Comparison of ENCODE assay signal across 17 cellular contexts in genomic region chr5:88760512-88760911, GRCh38.
"Had no signal": no experiment of that assay in that cellular context is flagged by ENCODE, and none has a peak within 500 bp of the region (broad histone marks: within the 10 kb centered on the region; RNA-seq: fewer than 3 reads in every experiment).

No MANE protein-coding gene starts in this region.

- ATAC-seq: activated T-helper 17 cell treated with anti-CD3 and anti-CD28 coated beads, Interleukin-2, amount 50 U/mL, for 72 hours; left ventricle myocardium superior; right cardiac atrium had no signal

- H3K4me3 Mint-ChIP-seq: activated naive CD4-positive, alpha-beta T cell treated with anti-CD3 and anti-CD28 coated beads for 36 hours; activated T-helper 17 cell treated with anti-CD3 and anti-CD28 coated beads, Interleukin-2, amount 50 U/mL, for 72 hours; nephron; stimulated activated naive CD8-positive, alpha-beta T cell treated with anti-CD3 and anti-CD28 coated beads, Interleukin-15, Interleukin-2, amounts not matched to agents 100 ng/mL and 50 ng/mL, for 24 hours had no signal

- H3K27me3 Mint-ChIP-seq: progenitor cell of endocrine pancreas had no signal

- DNase-seq: activated CD4-positive, alpha-beta T cell treated with anti-CD3 and anti-CD28 coated beads, Interleukin-2, amount 50 U/mL, for 48 hours; activated naive CD4-positive, alpha-beta T cell treated with anti-CD3 and anti-CD28 coated beads for 36 hours; left ventricle myocardium superior; mesenchymal stem cell; nucleus accumbens; right cardiac atrium; small intestine; stimulated activated CD4-positive, alpha-beta T cell treated with anti-CD3 and anti-CD28 coated beads, Interleukin-4, amount 100 ng/mL, for 24 hours; stimulated activated CD8-positive, alpha-beta memory T cell treated with anti-CD3 and anti-CD28 coated beads, Interleukin-4, amount 100 ng/mL, for 48 hours had no signal

- H3K9me3 ChIP-seq: ascending aorta, breast epithelium, suprapubic skin had no signal

- FAIRE-seq: endometrium, small intestine had no signal

- H3K4me1 ChIP-seq: breast epithelium, suprapubic skin had no signal

- H3K27me3 ChIP-seq: ascending aorta, breast epithelium, suprapubic skin had no signal

- H3K27ac Mint-ChIP-seq: activated naive CD4-positive, alpha-beta T cell treated with anti-CD3 and anti-CD28 coated beads for 36 hours; activated T-helper 17 cell treated with anti-CD3 and anti-CD28 coated beads, Interleukin-2, amount 50 U/mL, for 72 hours; nephron; progenitor cell of endocrine pancreas; stimulated activated naive CD8-positive, alpha-beta T cell treated with anti-CD3 and anti-CD28 coated beads, Interleukin-15, Interleukin-2, amounts not matched to agents 100 ng/mL and 50 ng/mL, for 24 hours had no signal

- H3K36me3 ChIP-seq: breast epithelium, suprapubic skin had no signal

- H3K9me3 Mint-ChIP-seq: activated naive CD4-positive, alpha-beta T cell treated with anti-CD3 and anti-CD28 coated beads for 36 hours; activated T-helper 17 cell treated with anti-CD3 and anti-CD28 coated beads, Interleukin-2, amount 50 U/mL, for 72 hours; nephron; stimulated activated naive CD8-positive, alpha-beta T cell treated with anti-CD3 and anti-CD28 coated beads, Interleukin-15, Interleukin-2, amounts not matched to agents 100 ng/mL and 50 ng/mL, for 24 hours had no signal

- H3K4me1 Mint-ChIP-seq: nephron had no signal

- H3K27ac ChIP-seq: ascending aorta, breast epithelium, suprapubic skin had no signal

- H3K4me3 ChIP-seq: ascending aorta, breast epithelium, suprapubic skin had no signal
